17 cellular contexts compared by ENCODE assay signal in the genomic region with DNA sequence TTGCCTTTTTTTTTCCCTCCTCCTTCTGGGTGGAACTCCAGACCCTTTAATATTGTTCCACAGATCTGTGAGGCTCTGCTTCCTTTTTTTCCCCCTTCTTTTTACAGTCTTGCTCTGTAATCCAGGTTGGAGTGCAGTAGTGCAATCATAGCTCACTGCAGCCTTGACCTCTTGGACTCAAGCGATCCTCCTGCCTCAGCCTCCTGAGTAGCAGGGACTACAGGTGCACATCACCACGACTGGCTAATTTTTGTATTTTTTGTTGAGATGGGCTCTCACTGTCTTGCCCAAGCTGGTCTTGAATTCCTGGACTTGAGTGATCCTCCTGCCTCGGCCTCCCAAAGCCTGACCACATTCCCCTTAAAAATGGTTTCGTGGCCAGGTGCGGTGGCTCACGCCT.
"Had no signal": no experiment of that assay in that cellular context is flagged by ENCODE, and none has a peak within 500 bp of the region (broad histone marks: within the 10 kb centered on the region; RNA-seq: fewer than 3 reads in every experiment).

No MANE protein-coding gene starts in this region.

- DNase-seq: activated CD4-positive, alpha-beta T cell treated with anti-CD3 and anti-CD28 coated beads, Interleukin-2, amount 50 U/mL, for 48 hours; activated naive CD8-positive, alpha-beta T cell treated with anti-CD3 and anti-CD28 coated beads, Interleukin-2, amount 10 ng/mL, durations not matched to agents 7 days and 5 days; activated T-cell treated with anti-CD3 and anti-CD28 coated beads, Interleukin-2, amount 50 U/mL, for 48 hours; amygdala; effector CD8-positive, alpha-beta T cell; gastrocnemius medialis; head of caudate nucleus; left ventricle myocardium superior; retina; trophoblast cell had no signal

- H3K9me3 Mint-ChIP-seq: activated naive CD8-positive, alpha-beta T cell treated with anti-CD3 and anti-CD28 coated beads, Interleukin-2, amount 10 ng/mL, durations not matched to agents 7 days and 5 days; dendritic cell treated with granulocyte-macrophage colony-stimulating factor and Interleukin-4, amounts not matched to agents 40 ng/mL and 50 ng/mL, for 4 days; neural crest cell; stimulated activated naive CD8-positive, alpha-beta T cell treated with anti-CD3 and anti-CD28 coated beads, Interleukin-15, amount 100 ng/mL, for 72 hours had no signal

- H3K9me3 ChIP-seq: gastrocnemius medialis, suprapubic skin had no signal

- H3K27ac ChIP-seq: cardiac muscle cell, gastrocnemius medialis, suprapubic skin had no signal

- ATAC-seq: esophagus mucosa, gastrocnemius medialis, left ventricle myocardium superior had no signal

- H3K27me3 ChIP-seq: cardiac muscle cell, gastrocnemius medialis, suprapubic skin had no signal

- H3K4me1 ChIP-seq: gastrocnemius medialis, suprapubic skin had no signal

- H3K27ac Mint-ChIP-seq: stimulated activated naive CD8-positive, alpha-beta T cell treated with anti-CD3 and anti-CD28 coated beads, Interleukin-15, amount 100 ng/mL, for 72 hours had no signal

- H3K4me3 ChIP-seq: cardiac muscle cell, gastrocnemius medialis, suprapubic skin had no signal

- H3K4me3 Mint-ChIP-seq: activated naive CD8-positive, alpha-beta T cell treated with anti-CD3 and anti-CD28 coated beads, Interleukin-2, amount 10 ng/mL, durations not matched to agents 7 days and 5 days; dendritic cell treated with granulocyte-macrophage colony-stimulating factor and Interleukin-4, amounts not matched to agents 40 ng/mL and 50 ng/mL, for 4 days; neural crest cell; stimulated activated naive CD8-positive, alpha-beta T cell treated with anti-CD3 and anti-CD28 coated beads, Interleukin-15, amount 100 ng/mL, for 72 hours had no signal

- H3K27me3 Mint-ChIP-seq: activated naive CD8-positive, alpha-beta T cell treated with anti-CD3 and anti-CD28 coated beads, Interleukin-2, amount 10 ng/mL, durations not matched to agents 7 days and 5 days; dendritic cell treated with granulocyte-macrophage colony-stimulating factor and Interleukin-4, amounts not matched to agents 40 ng/mL and 50 ng/mL, for 4 days; stimulated activated naive CD8-positive, alpha-beta T cell treated with anti-CD3 and anti-CD28 coated beads, Interleukin-15, amount 100 ng/mL, for 72 hours had no signal

- FAIRE-seq: kidney had no signal
